Comparison of ENCODE assay signal across 1 cellular context in the genomic region with DNA sequence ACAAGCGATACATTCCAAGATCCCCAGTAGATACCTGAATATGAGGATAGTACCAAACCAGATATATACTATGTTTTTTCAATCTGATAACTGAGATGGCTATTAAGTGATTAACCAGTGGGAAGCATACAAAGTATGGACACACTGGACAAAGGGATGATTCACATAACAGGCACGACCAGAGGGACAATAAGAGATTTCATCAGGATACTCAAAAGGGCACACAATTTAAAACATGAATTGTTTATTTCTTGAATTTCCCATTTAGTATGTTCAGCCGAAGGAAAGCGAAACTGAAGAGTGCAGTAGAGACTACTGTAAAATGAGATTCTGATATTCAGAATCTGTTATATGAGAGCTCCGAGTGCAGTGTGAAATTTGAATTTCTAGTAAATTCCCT.
TF ChIP-seq lines count a peak whose summit lies in the region.

No MANE protein-coding gene starts in this region.

TF ChIP-seq in A549, 52 proteins besides CTCF, POLR2A, EP300 and RAD21 (continued from another document):
- TF ChIP-seq, protein P1, sequence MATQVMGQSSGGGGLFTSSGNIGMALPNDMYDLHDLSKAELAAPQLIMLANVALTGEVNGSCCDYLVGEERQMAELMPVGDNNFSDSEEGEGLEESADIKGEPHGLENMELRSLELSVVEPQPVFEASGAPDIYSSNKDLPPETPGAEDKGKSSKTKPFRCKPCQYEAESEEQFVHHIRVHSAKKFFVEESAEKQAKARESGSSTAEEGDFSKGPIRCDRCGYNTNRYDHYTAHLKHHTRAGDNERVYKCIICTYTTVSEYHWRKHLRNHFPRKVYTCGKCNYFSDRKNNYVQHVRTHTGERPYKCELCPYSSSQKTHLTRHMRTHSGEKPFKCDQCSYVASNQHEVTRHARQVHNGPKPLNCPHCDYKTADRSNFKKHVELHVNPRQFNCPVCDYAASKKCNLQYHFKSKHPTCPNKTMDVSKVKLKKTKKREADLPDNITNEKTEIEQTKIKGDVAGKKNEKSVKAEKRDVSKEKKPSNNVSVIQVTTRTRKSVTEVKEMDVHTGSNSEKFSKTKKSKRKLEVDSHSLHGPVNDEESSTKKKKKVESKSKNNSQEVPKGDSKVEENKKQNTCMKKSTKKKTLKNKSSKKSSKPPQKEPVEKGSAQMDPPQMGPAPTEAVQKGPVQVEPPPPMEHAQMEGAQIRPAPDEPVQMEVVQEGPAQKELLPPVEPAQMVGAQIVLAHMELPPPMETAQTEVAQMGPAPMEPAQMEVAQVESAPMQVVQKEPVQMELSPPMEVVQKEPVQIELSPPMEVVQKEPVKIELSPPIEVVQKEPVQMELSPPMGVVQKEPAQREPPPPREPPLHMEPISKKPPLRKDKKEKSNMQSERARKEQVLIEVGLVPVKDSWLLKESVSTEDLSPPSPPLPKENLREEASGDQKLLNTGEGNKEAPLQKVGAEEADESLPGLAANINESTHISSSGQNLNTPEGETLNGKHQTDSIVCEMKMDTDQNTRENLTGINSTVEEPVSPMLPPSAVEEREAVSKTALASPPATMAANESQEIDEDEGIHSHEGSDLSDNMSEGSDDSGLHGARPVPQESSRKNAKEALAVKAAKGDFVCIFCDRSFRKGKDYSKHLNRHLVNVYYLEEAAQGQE (IDR thresholded peaks at IDR 0.05) = no peak
- TF ChIP-seq, protein P2, sequence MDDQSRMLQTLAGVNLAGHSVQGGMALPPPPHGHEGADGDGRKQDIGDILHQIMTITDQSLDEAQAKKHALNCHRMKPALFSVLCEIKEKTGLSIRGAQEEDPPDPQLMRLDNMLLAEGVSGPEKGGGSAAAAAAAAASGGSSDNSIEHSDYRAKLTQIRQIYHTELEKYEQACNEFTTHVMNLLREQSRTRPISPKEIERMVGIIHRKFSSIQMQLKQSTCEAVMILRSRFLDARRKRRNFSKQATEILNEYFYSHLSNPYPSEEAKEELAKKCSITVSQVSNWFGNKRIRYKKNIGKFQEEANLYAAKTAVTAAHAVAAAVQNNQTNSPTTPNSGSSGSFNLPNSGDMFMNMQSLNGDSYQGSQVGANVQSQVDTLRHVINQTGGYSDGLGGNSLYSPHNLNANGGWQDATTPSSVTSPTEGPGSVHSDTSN (IDR thresholded peaks at IDR 0.05) = no peak
- TF ChIP-seq NR3C1 (IDR thresholded peaks at IDR 0.05) (no peak), CHD2 (IDR thresholded peaks at IDR 0.05; ENCODE audit: low read length, partially characterized antibody) (no peak), JUNB (IDR thresholded peaks at IDR 0.05) (no peak), MYC (IDR thresholded peaks at IDR 0.05; ENCODE audit: borderline replicate concordance, low read length) (no peak)
